15 cellular contexts compared by ENCODE assay signal in genomic region chr1:116560704-116561490, GRCh38. TPM values are rescaled to one million over a fixed set of nuclear protein-coding genes. Genes with fewer than 3 reads are reported as not detected.
A peak's percentile ranks its signal among the peaks of the same experiment; 100 is the strongest.
DNase-seq lines count a peak whose midpoint lies in the region; ATAC-seq, FAIRE-seq and TF ChIP-seq lines count a peak whose summit lies in the region.
"Had no signal": no experiment of that assay in that cellular context is flagged by ENCODE, and none has a peak within 500 bp of the region (broad histone marks: within the 10 kb centered on the region; RNA-seq: fewer than 3 reads in every experiment).

No MANE protein-coding gene starts in this region.

- H3K9me3 Mint-ChIP-seq in activated T-helper 17 cell treated with anti-CD3 and anti-CD28 coated beads, Interleukin-2, amount 50 U/mL, for 72 hours: peaks cover 8% of the 10 kb centered on the region

- peak; percentile 49 for DNase-seq in CD1c-positive myeloid dendritic cell (ENCODE audit: extremely low spot score)
- no peak for DNase-seq in GM18507 (ENCODE audit: extremely low spot score, insufficient read length, low read depth)
- DNase-seq in posterior vena cava (ENCODE audit: low spot score): no peak
- no peak for DNase-seq in NCI-H2227 treated with DMSO at 0.1 percent for 48 hours (lab: John Stamatoyannopoulos, UW)
- DNase-seq in gastrocnemius medialis: no peak
- DNase-seq in GDM1 (lab: John Stamatoyannopoulos, UW): no peak
- DNase-seq: hypothalamus; left ventricle myocardium superior; naive thymus-derived CD4-positive, alpha-beta T cell; NCI-H526 treated with DMSO at 0.1 percent for 48 hours; stimulated activated CD4-positive, alpha-beta T cell treated with anti-CD3 and anti-CD28 coated beads, Interleukin-4, amount 100 ng/mL, for 1 hour had no signal

- peak overlapping the region; percentile 69 for H3K27ac Mint-ChIP-seq in activated T-helper 17 cell treated with anti-CD3 and anti-CD28 coated beads, Interleukin-2, amount 50 U/mL, for 72 hours

- in situ Hi-C loops in gastrocnemius medialis (cut with MboI; ENCODE audit: low sequenced_read_pairs in 4 of 4): loop anchor here in 1 of 4 donors (10.0 kb wide), 1 partner anchor 494 kb away; no protein-coding TSS in a partner anchor

- no peaks in the 10 kb centered on the region for H3K27me3 Mint-ChIP-seq in activated T-helper 17 cell treated with anti-CD3 and anti-CD28 coated beads, Interleukin-2, amount 50 U/mL, for 72 hours
- H3K27me3 Mint-ChIP-seq: naive thymus-derived CD4-positive, alpha-beta T cell had no signal

- TF ChIP-seq POLR2A in gastrocnemius medialis (IDR thresholded peaks at IDR 0.05): no peak

- no peak overlapping the region for H3K4me3 ChIP-seq in gastrocnemius medialis
- H3K4me3 ChIP-seq: right atrium auricular region had no signal

- H3K4me1 ChIP-seq in gastrocnemius medialis: peaks cover 8 to 9% of the 10 kb centered on the region in 2 donors

- TF ChIP-seq CTCF in gastrocnemius medialis (IDR thresholded peaks at IDR 0.05 in 4 of 5, conservative IDR thresholded peaks at IDR 0.05 in 1 of 5): no peak

- H3K27me3 ChIP-seq in gastrocnemius medialis: no peaks in the 10 kb centered on the region
- H3K27me3 ChIP-seq: right atrium auricular region had no signal

- H3K27ac ChIP-seq in gastrocnemius medialis: no peak overlapping the region
- H3K27ac ChIP-seq: right atrium auricular region had no signal

- peak; percentile 66 for FAIRE-seq in GM18507 (lab: Jason Lieb, UNC)

- H3K9me3 ChIP-seq in gastrocnemius medialis: no peaks in the 10 kb centered on the region
- H3K9me3 ChIP-seq: right atrium auricular region had no signal

- H3K36me3 Mint-ChIP-seq in activated T-helper 17 cell treated with anti-CD3 and anti-CD28 coated beads, Interleukin-2, amount 50 U/mL, for 72 hours (ENCODE audit: low read depth): peaks cover 84% of the 10 kb centered on the region

- ATAC-seq in HG03378 (IDR thresholded peaks at IDR 0.05; ENCODE audit: unreplicated experiment) (peak; percentile 18), gastrocnemius medialis (no peak)
- ATAC-seq in activated T-helper 17 cell treated with anti-CD3 and anti-CD28 coated beads, Interleukin-2, amount 50 U/mL, for 72 hours (replicated peaks): no peak
- ATAC-seq: HCT116; left ventricle myocardium superior; naive thymus-derived CD4-positive, alpha-beta T cell had no signal

- H3K4me3 Mint-ChIP-seq in activated T-helper 17 cell treated with anti-CD3 and anti-CD28 coated beads, Interleukin-2, amount 50 U/mL, for 72 hours: peak overlapping the region; percentile 59

- intact Hi-C loops in posterior vena cava (cut with DNase I) (no loop called here), gastrocnemius medialis (cut with DNase I; ENCODE audit: low total_unique reads) (no loop called here)

- peaks cover 69% of the 10 kb centered on the region for H3K4me1 Mint-ChIP-seq in activated T-helper 17 cell treated with anti-CD3 and anti-CD28 coated beads, Interleukin-2, amount 50 U/mL, for 72 hours

- no peaks in the 10 kb centered on the region for H3K36me3 ChIP-seq in gastrocnemius medialis
- H3K36me3 ChIP-seq: right atrium auricular region had no signal

RNA-seq across cellular contexts. Expression of gene CD58, which starts 9.9 kb away (rescaled TPM):
- 10 to 100 TPM; 36.8 to 40.5 TPM for total RNA-seq in activated T-helper 17 cell treated with anti-CD3 and anti-CD28 coated beads, Interleukin-2, amount 50 U/mL, for 72 hours
- total RNA-seq in posterior vena cava: 10 to 100 TPM; 28.3 to 31.6 TPM
- 10 to 100 TPM in 2 of 4 donors, 1 to 10 TPM in 2; 4.1 to 15.9 (median 10.2) TPM for total RNA-seq in gastrocnemius medialis
